In the genomic region with DNA sequence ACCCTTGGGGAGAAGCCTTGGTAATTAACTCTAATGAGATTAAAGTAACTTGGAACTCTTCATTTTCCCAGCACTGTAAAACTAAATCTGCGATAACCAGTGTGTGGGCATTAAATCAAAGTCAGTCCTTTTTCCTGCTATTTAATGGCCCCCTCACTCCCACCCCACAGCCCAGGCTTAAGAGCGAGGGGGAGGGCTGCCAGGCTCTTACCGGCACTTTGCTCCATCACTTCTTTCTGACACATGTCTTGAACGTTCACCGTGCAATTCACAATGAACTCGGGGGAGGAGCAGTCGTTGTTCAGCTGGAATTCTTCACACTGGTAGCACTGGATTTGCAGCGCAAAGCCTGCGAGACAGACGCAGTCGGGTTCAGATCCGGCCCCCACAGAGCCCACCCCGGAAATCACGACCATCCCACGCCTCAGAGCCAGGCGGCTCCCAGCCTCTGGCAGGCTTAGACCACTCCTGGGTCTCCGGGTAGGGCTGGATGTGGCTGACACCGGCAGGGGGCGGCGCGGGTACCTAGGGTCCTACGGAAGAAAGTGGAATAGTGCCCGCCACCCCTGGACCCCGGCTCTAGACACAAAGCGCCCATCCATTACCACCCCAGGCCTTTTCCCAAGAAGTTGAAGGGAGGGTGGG, we compare ENCODE assay signal across 13 cellular contexts. TPM values are rescaled to one million over a fixed set of nuclear protein-coding genes. Genes with fewer than 3 reads are reported as not detected.
DNase-seq lines count a peak whose midpoint lies in the region.
"Had no signal": no experiment of that assay in that cellular context is flagged by ENCODE, and none has a peak within 500 bp of the region (broad histone marks: within the 10 kb centered on the region; RNA-seq: fewer than 3 reads in every experiment).

No MANE protein-coding gene starts in this region.

- H3K27me3 Mint-ChIP-seq in activated T-helper 2 cell treated with anti-CD3 and anti-CD28 coated beads, Interferon-gamma antibody, Interleukin-2, Interleukin-4, amounts not matched to agents 10 μg/mL and 5 μg/mL and 100 μg/mL, durations not matched to agents 14 hours and 24 hours and 36 hours (ENCODE audit: low read depth) = peaks cover 20% of the 10 kb centered on the region

- in situ Hi-C loops in ACHN (cut with HindIII; ENCODE audit: low pct_ligation_motif_present, low pct_unique_long_range_greater_than_20kb, low sequenced_read_pairs) = no loop called here

- DNase-seq in ACHN (peak; percentile 51), HK-2 (ENCODE audit: unreplicated experiment) (peak; percentile 14), islet precursor cell (peak; percentile 85), HUDEP-2 (lab: John Stamatoyannopoulos, UW; ENCODE audit: unreplicated experiment in 76 of 76) (no peak), activated T-cell treated with anti-CD3 and anti-CD28 coated beads for 4 hours (no peak), hippocampal formation (lab: John Stamatoyannopoulos, UW) (no peak)
- DNase-seq in activated T-helper 2 cell treated with anti-CD3 and anti-CD28 coated beads, Interferon-gamma antibody, Interleukin-2, Interleukin-4, amounts not matched to agents 10 μg/mL and 5 μg/mL and 100 μg/mL, durations not matched to agents 14 hours and 24 hours and 36 hours (ENCODE audit: low spot score) = no peak
- DNase-seq in stimulated activated CD4-positive, alpha-beta T cell treated with anti-CD3 and anti-CD28 coated beads, Interleukin-12 subunit alpha, Interleukin-12 subunit beta, amount 100 ng/mL, for 4 hours = no peak
- DNase-seq: activated CD4-positive, alpha-beta T cell treated with anti-CD3 and anti-CD28 coated beads for 48 hours; aorta; CD8-positive, alpha-beta T cell; NCI-H2107; stimulated activated CD4-positive, alpha-beta T cell treated with anti-CD3 and anti-CD28 coated beads, Interleukin-15, amount 100 ng/mL, for 24 hours had no signal

- no peak overlapping the region for H3K4me3 Mint-ChIP-seq in activated T-helper 2 cell treated with anti-CD3 and anti-CD28 coated beads, Interferon-gamma antibody, Interleukin-2, Interleukin-4, amounts not matched to agents 10 μg/mL and 5 μg/mL and 100 μg/mL, durations not matched to agents 14 hours and 24 hours and 36 hours (ENCODE audit: low read depth)
- H3K4me3 Mint-ChIP-seq: CD8-positive, alpha-beta T cell had no signal

- H3K9me3 Mint-ChIP-seq in activated T-helper 2 cell treated with anti-CD3 and anti-CD28 coated beads, Interferon-gamma antibody, Interleukin-2, Interleukin-4, amounts not matched to agents 10 μg/mL and 5 μg/mL and 100 μg/mL, durations not matched to agents 14 hours and 24 hours and 36 hours = no peaks in the 10 kb centered on the region
- H3K9me3 Mint-ChIP-seq: CD8-positive, alpha-beta T cell had no signal

- intact Hi-C loops in activated T-helper 2 cell treated with anti-CD3 and anti-CD28 coated beads, Interferon-gamma antibody, Interleukin-2, Interleukin-4, amounts not matched to agents 10 μg/mL and 5 μg/mL and 100 μg/mL, durations not matched to agents 14 hours and 24 hours and 36 hours (cut with micrococcal nuclease) = no loop called here

- H3K36me3 Mint-ChIP-seq in activated T-helper 2 cell treated with anti-CD3 and anti-CD28 coated beads, Interferon-gamma antibody, Interleukin-2, Interleukin-4, amounts not matched to agents 10 μg/mL and 5 μg/mL and 100 μg/mL, durations not matched to agents 14 hours and 24 hours and 36 hours (ENCODE audit: low read depth) = no peaks in the 10 kb centered on the region
- H3K36me3 Mint-ChIP-seq: CD8-positive, alpha-beta T cell had no signal

- H3K27ac Mint-ChIP-seq in activated T-helper 2 cell treated with anti-CD3 and anti-CD28 coated beads, Interferon-gamma antibody, Interleukin-2, Interleukin-4, amounts not matched to agents 10 μg/mL and 5 μg/mL and 100 μg/mL, durations not matched to agents 14 hours and 24 hours and 36 hours = peak overlapping the region; percentile 52
- H3K27ac Mint-ChIP-seq: CD8-positive, alpha-beta T cell had no signal

- H3K4me1 Mint-ChIP-seq in activated T-helper 2 cell treated with anti-CD3 and anti-CD28 coated beads, Interferon-gamma antibody, Interleukin-2, Interleukin-4, amounts not matched to agents 10 μg/mL and 5 μg/mL and 100 μg/mL, durations not matched to agents 14 hours and 24 hours and 36 hours (ENCODE audit: low read depth) = no peaks in the 10 kb centered on the region

RNA-seq across cellular contexts. Expression of gene LYPD1, which starts 1.7 kb away (rescaled TPM):
- total RNA-seq in activated T-helper 2 cell treated with anti-CD3 and anti-CD28 coated beads, Interferon-gamma antibody, Interleukin-2, Interleukin-4, amounts not matched to agents 10 μg/mL and 5 μg/mL and 100 μg/mL, durations not matched to agents 14 hours and 24 hours and 36 hours = not detected in 2 replicates
- total RNA-seq: CD8-positive, alpha-beta T cell had no signal

Comparison
In these comparisons a context has a peak if more than half of its experiments do, and no peak if none do; other contexts are left out.
1. DNase-seq: peak in ACHN (single experiment), HK-2 (single experiment) and islet precursor cell (single experiment); none in activated T-helper 2 cell treated with anti-CD3 and anti-CD28 coated beads, Interferon-gamma antibody, Interleukin-2, Interleukin-4, amounts not matched to agents 10 μg/mL and 5 μg/mL and 100 μg/mL, durations not matched to agents 14 hours and 24 hours and 36 hours (single experiment), HUDEP-2 (0 of 76), activated T-cell treated with anti-CD3 and anti-CD28 coated beads for 4 hours (single experiment), hippocampal formation (0 of 2) and stimulated activated CD4-positive, alpha-beta T cell treated with anti-CD3 and anti-CD28 coated beads, Interleukin-12 subunit alpha, Interleukin-12 subunit beta, amount 100 ng/mL, for 4 hours (single experiment).